In genomic region chr20:19886666-19887288, GRCh38 we compare ENCODE assay signal across 11 cellular contexts.
DNase-seq lines count a peak whose midpoint lies in the region; ATAC-seq and TF ChIP-seq lines count a peak whose summit lies in the region.
"Had no signal": no experiment of that assay in that cellular context is flagged by ENCODE, and none has a peak within 500 bp of the region (broad histone marks: within the 10 kb centered on the region; RNA-seq: fewer than 3 reads in every experiment).

No MANE protein-coding gene starts in this region.

- no peak overlapping the region for H3K9ac ChIP-seq in mesendoderm (ENCODE audit: low read length)

- intact Hi-C loops in dorsolateral prefrontal cortex (cut with DNase I) = loop anchor here (5.0 to 10.0 kb wide), 6 partner anchors 49 to 194 kb away; no protein-coding TSS in a partner anchor
- intact Hi-C loops in upper lobe of right lung (cut with DNase I) = no loop called here

- TF ChIP-seq CTCF in dorsolateral prefrontal cortex (IDR thresholded peaks at IDR 0.05 in 54 of 56, conservative IDR thresholded peaks at IDR 0.05 in 2 of 56; ENCODE audit: low read depth in 1 of 56, partially characterized antibody in 56 of 56) (peak in 27 of 56 donors; percentile 9 to 47 (median 26)), upper lobe of right lung (IDR thresholded peaks at IDR 0.05) (peak; percentile 12)

- H3K27ac ChIP-seq in dorsolateral prefrontal cortex = peak overlapping the region in 57 of 59 donors; percentile 68 to 98 (median 92)
- H3K27ac ChIP-seq in mesendoderm (ENCODE audit: low read depth, low read length) = no peak overlapping the region
- H3K27ac ChIP-seq in upper lobe of right lung = peak overlapping the region; percentile 82

- H3K4me3 ChIP-seq in dorsolateral prefrontal cortex (peak overlapping the region in 58 of 59 donors; percentile 5 to 63 (median 43)), mesendoderm (ENCODE audit: low read length) (no peak overlapping the region), upper lobe of right lung (peak overlapping the region; percentile 43)

- H3K27me3 ChIP-seq in dorsolateral prefrontal cortex (no peaks in the 10 kb centered on the region), mesendoderm (ENCODE audit: insufficient read depth, low read length, poor library complexity) (no peaks in the 10 kb centered on the region), upper lobe of right lung (no peaks in the 10 kb centered on the region)

- peak; percentile 21 for DNase-seq in SHP77 treated with DMSO at 0.1 percent for 48 hours (lab: John Stamatoyannopoulos, UW)
- no peak for DNase-seq in SHP77 (lab: John Stamatoyannopoulos, UW)
- DNase-seq in dorsolateral prefrontal cortex = no peak
- DNase-seq in mesendoderm = peak; percentile 65
- DNase-seq in upper lobe of right lung = no peak
- DNase-seq in NCI-H1417 (lab: John Stamatoyannopoulos, UW) = no peak
- DNase-seq in OCI-M1 (lab: John Stamatoyannopoulos, UW) = no peak
- no peak for DNase-seq in activated CD8-positive, alpha-beta memory T cell treated with anti-CD3 and anti-CD28 coated beads, Interleukin-2, amount 50 U/mL, for 48 hours
- DNase-seq: activated CD4-positive, alpha-beta T cell treated with anti-CD3 and anti-CD28 coated beads, Interleukin-2, amount 10 ng/mL, durations not matched to agents 24 days and 14 days; BE2C; effector CD8-positive, alpha-beta T cell had no signal

- H3K23ac ChIP-seq in mesendoderm (ENCODE audit: low read length) = no peak overlapping the region

- no peak overlapping the region for H4K5ac ChIP-seq in mesendoderm (ENCODE audit: low read length)

- H3K36me3 ChIP-seq in mesendoderm (ENCODE audit: control insufficient read depth, insufficient read depth, low read length) (no peaks in the 10 kb centered on the region), upper lobe of right lung (no peaks in the 10 kb centered on the region)
- H3K36me3 ChIP-seq: BE2C had no signal

- no peaks in the 10 kb centered on the region for H3K79me2 ChIP-seq in mesendoderm (ENCODE audit: control insufficient read depth, insufficient read depth, low read length)

- H3K4me2 ChIP-seq in mesendoderm (ENCODE audit: low read length) = no peak overlapping the region

- H3K4me1 ChIP-seq in mesendoderm (ENCODE audit: control insufficient read depth, low read depth, low read length) (no peaks in the 10 kb centered on the region), upper lobe of right lung (peaks cover 54% of the 10 kb centered on the region)
- H3K4me1 ChIP-seq: BE2C had no signal

- no peaks in the 10 kb centered on the region for H3K9me3 ChIP-seq in upper lobe of right lung
- H3K9me3 ChIP-seq: BE2C had no signal

- H2AK5ac ChIP-seq in mesendoderm (ENCODE audit: low read length) = no peak overlapping the region

- no peak overlapping the region for H3K56ac ChIP-seq in mesendoderm (ENCODE audit: low read length)

- no peak overlapping the region for H2BK15ac ChIP-seq in mesendoderm (replicated peaks; ENCODE audit: low read depth)

- H4K8ac ChIP-seq in mesendoderm (ENCODE audit: low read depth, low read length) = no peak overlapping the region

- H3K79me1 ChIP-seq in mesendoderm (ENCODE audit: low read length) = no peaks in the 10 kb centered on the region

- no peak for ATAC-seq in upper lobe of right lung

- H3K18ac ChIP-seq in mesendoderm (ENCODE audit: low read length) = no peak overlapping the region

- H2BK120ac ChIP-seq in mesendoderm (ENCODE audit: low read depth, low read length) = no peak overlapping the region

- no peak overlapping the region for H2BK5ac ChIP-seq in mesendoderm (ENCODE audit: low read length)

- H3K4ac ChIP-seq in mesendoderm (ENCODE audit: low read depth, low read length) = no peak overlapping the region

- WGBS in mesendoderm (ENCODE audit: extremely low coverage, insufficient coverage, low lambda C conversion rate) = no CpG with 5 or more reads among the region's 8 CpGs

Comparison
In these comparisons a context has a peak if more than half of its experiments do, and no peak if none do; other contexts are left out.
1. DNase-seq: peak in SHP77 treated with DMSO at 0.1 percent for 48 hours (single experiment) and mesendoderm (single experiment); none in SHP77 (0 of 2), dorsolateral prefrontal cortex (0 of 10), upper lobe of right lung (single experiment), NCI-H1417 (0 of 3), OCI-M1 (single experiment) and activated CD8-positive, alpha-beta memory T cell treated with anti-CD3 and anti-CD28 coated beads, Interleukin-2, amount 50 U/mL, for 48 hours (single experiment).